9 cellular contexts compared by ENCODE assay signal in genomic region chr9:131734165-131734610, GRCh38. TPM values are rescaled to one million over a fixed set of nuclear protein-coding genes. Genes with fewer than 3 reads are reported as not detected.
DNase-seq lines count a peak whose midpoint lies in the region; ATAC-seq, FAIRE-seq and TF ChIP-seq lines count a peak whose summit lies in the region.
"Had no signal": no experiment of that assay in that cellular context is flagged by ENCODE, and none has a peak within 500 bp of the region (broad histone marks: within the 10 kb centered on the region; RNA-seq: fewer than 3 reads in every experiment).

No MANE protein-coding gene starts in this region.

- DNase-seq in stimulated activated CD4-positive, alpha-beta T cell treated with anti-CD3 and anti-CD28 coated beads, Interleukin-15, amount 100 ng/mL, for 24 hours, result peak; percentile 57
- DNase-seq in stimulated activated CD4-positive, alpha-beta T cell treated with anti-CD3 and anti-CD28 coated beads, Interleukin-2, amount 100 ng/mL, for 48 hours, result no peak
- DNase-seq in RWPE1 (ENCODE audit: low spot score), result no peak
- peak; percentile 29 for DNase-seq in bronchial epithelial cell (ENCODE audit: low read depth)
- peak in 6 of 9 donors; percentile 33 to 58 (median 43) for DNase-seq in naive thymus-derived CD4-positive, alpha-beta T cell
- DNase-seq in Ammon's horn (ENCODE audit: low spot score), result no peak

- H3K9me3 ChIP-seq in naive thymus-derived CD4-positive, alpha-beta T cell (ENCODE audit: control insufficient read depth in 2 of 3, low read length in 3 of 3), result no peaks in the 10 kb centered on the region

- no peak for FAIRE-seq in bronchial epithelial cell (lab: Jason Lieb, UNC)

- H3K4me3 ChIP-seq in bronchial epithelial cell (ENCODE audit: low read depth, low read length), result no peak overlapping the region
- H3K4me3 ChIP-seq in naive thymus-derived CD4-positive, alpha-beta T cell (ENCODE audit: low read length), result peak overlapping the region; percentile 46
- H3K4me3 ChIP-seq: cardiac muscle cell had no signal

- peaks cover 82 to 83% of the 10 kb centered on the region in 2 donors for H3K4me1 ChIP-seq in naive thymus-derived CD4-positive, alpha-beta T cell (ENCODE audit: control insufficient read depth in 2 of 2, insufficient read depth in 2 of 2, low read length in 2 of 2)

- intact Hi-C loops in naive thymus-derived CD4-positive, alpha-beta T cell (cut with micrococcal nuclease), result loop anchor here (5.0 to 10.0 kb wide), 2 partner anchors 232 to 479 kb away; partner anchors contain the start of gene POMT1 (in 1 of the 2)

- peak overlapping the region; percentile 76 to 89 (median 82) for H3K4me3 Mint-ChIP-seq in naive thymus-derived CD4-positive, alpha-beta T cell

- H3K27ac Mint-ChIP-seq in naive thymus-derived CD4-positive, alpha-beta T cell, result peak overlapping the region; percentile 84 to 99 (median 90)

- H3K36me3 Mint-ChIP-seq in naive thymus-derived CD4-positive, alpha-beta T cell, result peaks cover 0 to 45% (median 0%) of the 10 kb centered on the region in 5 donors

- no peaks in the 10 kb centered on the region for H3K27me3 ChIP-seq in bronchial epithelial cell (ENCODE audit: control insufficient read depth, insufficient read depth, low read length)
- no peaks in the 10 kb centered on the region for H3K27me3 ChIP-seq in naive thymus-derived CD4-positive, alpha-beta T cell (ENCODE audit: control insufficient read depth in 2 of 2, insufficient read depth in 2 of 2, low read length in 2 of 2)
- H3K27me3 ChIP-seq: cardiac muscle cell had no signal

- H3K4me1 Mint-ChIP-seq in naive thymus-derived CD4-positive, alpha-beta T cell, result peaks cover 65 to 93% (median 89%) of the 10 kb centered on the region in 7 donors

- H3K27ac ChIP-seq in RWPE1, result peak overlapping the region; percentile 92
- H3K27ac ChIP-seq in naive thymus-derived CD4-positive, alpha-beta T cell (ENCODE audit: low read depth, low read length), result peak overlapping the region; percentile 73
- H3K27ac ChIP-seq: cardiac muscle cell had no signal

- H3K9me3 Mint-ChIP-seq in naive thymus-derived CD4-positive, alpha-beta T cell, result no peaks in the 10 kb centered on the region

- no peak for TF ChIP-seq CTCF in RWPE1 (conservative IDR thresholded peaks at IDR 0.05; ENCODE audit: low read depth)
- TF ChIP-seq CTCF in bronchial epithelial cell (IDR thresholded peaks at IDR 0.05; ENCODE audit: insufficient read depth, low read length, severe bottlenecking), result no peak

- H3K36me3 ChIP-seq in bronchial epithelial cell (ENCODE audit: control insufficient read depth, insufficient read depth, low read length), result peaks cover 1% of the 10 kb centered on the region
- H3K36me3 ChIP-seq in naive thymus-derived CD4-positive, alpha-beta T cell (ENCODE audit: control insufficient read depth in 2 of 3, insufficient read depth in 3 of 3, low read length in 3 of 3), result no peaks in the 10 kb centered on the region
- H3K36me3 ChIP-seq: cardiac muscle cell had no signal

- CTCF ChIA-PET in RWPE1 (lab: Yijun Ruan, JAX), result interaction anchor here (0.7 to 1.4 kb wide), 5 partner anchors 8 to 143 kb away, joined by 3 to 7 read pairs (median 3); no protein-coding TSS in a partner anchor
- CTCF ChIA-PET in naive thymus-derived CD4-positive, alpha-beta T cell (lab: Charles Lee), result interaction anchor here (0.8 to 5.0 kb wide), 4 partner anchors 10 to 235 kb away, joined by 3 to 35 read pairs (median 4); no protein-coding TSS in a partner anchor

- H3K27me3 Mint-ChIP-seq in naive thymus-derived CD4-positive, alpha-beta T cell, result no peaks in the 10 kb centered on the region

- POLR2A ChIA-PET in RWPE1 (lab: Yijun Ruan, JAX; ENCODE audit: low non-redundant PET), result interaction anchor here (0.5 kb wide), 1 partner anchor 84 kb away, joined by 3 read pairs; no protein-coding TSS in a partner anchor
- POLR2A ChIA-PET in naive thymus-derived CD4-positive, alpha-beta T cell (lab: Charles Lee), result interaction anchor here (0.8 to 4.1 kb wide), 3 partner anchors 10 to 56 kb away, joined by 3 to 26 read pairs (median 3); no protein-coding TSS in a partner anchor

- ATAC-seq in naive thymus-derived CD4-positive, alpha-beta T cell, result peak; percentile 31
- ATAC-seq in GM19452 (IDR thresholded peaks at IDR 0.05; ENCODE audit: unreplicated experiment), result no peak
- no peak for ATAC-seq in GM19395 (IDR thresholded peaks at IDR 0.05; ENCODE audit: unreplicated experiment)

RNA-seq across cellular contexts. Expression of gene RAPGEF1, which starts 5.7 kb away (rescaled TPM):
- 16.5 and 19.2 TPM in 2 replicates for total RNA-seq in bronchial epithelial cell
- total RNA-seq in naive thymus-derived CD4-positive, alpha-beta T cell, result 100 to 1,000 TPM in 2 of 5 experiments, 10 to 100 TPM in 3; 81.1 to 181 (median 85.8) TPM
- 1 to 10 TPM; 1.2 to 4.7 TPM for polyA plus RNA-seq in naive thymus-derived CD4-positive, alpha-beta T cell

Comparison
In these comparisons a context has a peak if more than half of its experiments do, and no peak if none do; other contexts are left out.
1. DNase-seq: peak in stimulated activated CD4-positive, alpha-beta T cell treated with anti-CD3 and anti-CD28 coated beads, Interleukin-15, amount 100 ng/mL, for 24 hours (single experiment), bronchial epithelial cell (single experiment) and naive thymus-derived CD4-positive, alpha-beta T cell (6 of 9); none in stimulated activated CD4-positive, alpha-beta T cell treated with anti-CD3 and anti-CD28 coated beads, Interleukin-2, amount 100 ng/mL, for 48 hours (0 of 2), RWPE1 (single experiment) and Ammon's horn (single experiment).